2 cellular contexts compared by ENCODE assay signal in the genomic region with DNA sequence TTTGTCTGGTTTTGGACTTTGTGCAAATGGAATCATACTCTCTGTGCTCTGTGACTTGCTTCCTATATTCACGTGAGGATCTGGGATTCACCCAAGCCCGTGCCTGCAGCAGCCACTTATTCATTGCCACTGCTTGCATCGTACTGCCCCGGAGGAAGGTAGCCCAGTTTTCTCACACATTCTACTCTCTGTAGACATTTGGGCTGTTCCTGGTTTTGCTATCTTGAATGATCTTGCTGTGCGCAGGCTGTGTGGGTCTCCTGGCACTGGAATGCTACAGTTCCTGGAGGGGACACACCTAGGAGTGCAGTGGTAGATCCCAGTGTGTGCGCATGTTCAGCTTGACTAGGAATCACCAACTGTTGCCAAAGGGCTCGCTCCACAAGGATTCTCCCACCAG.
TF ChIP-seq lines count a peak whose summit lies in the region.

No MANE protein-coding gene starts in this region.

TF ChIP-seq in HepG2, 621 proteins besides CTCF, POLR2A, EP300 and RAD21 (continued from another document):
- TF ChIP-seq ZNF614 (CRISPR knock-in tag; IDR thresholded peaks at IDR 0.05; ENCODE audit: borderline replicate concordance) = no peak
- peak; percentile 75 for TF ChIP-seq BHLHE40 (IDR thresholded peaks at IDR 0.05; ENCODE audit: low read length)
- no peak for TF ChIP-seq ZBTB3 (CRISPR knock-in tag; IDR thresholded peaks at IDR 0.05; ENCODE audit: borderline replicate concordance, low read depth)

TF ChIP-seq in WTC11, 78 proteins besides CTCF, POLR2A, EP300 and RAD21:
- TF ChIP-seq, protein P1, sequence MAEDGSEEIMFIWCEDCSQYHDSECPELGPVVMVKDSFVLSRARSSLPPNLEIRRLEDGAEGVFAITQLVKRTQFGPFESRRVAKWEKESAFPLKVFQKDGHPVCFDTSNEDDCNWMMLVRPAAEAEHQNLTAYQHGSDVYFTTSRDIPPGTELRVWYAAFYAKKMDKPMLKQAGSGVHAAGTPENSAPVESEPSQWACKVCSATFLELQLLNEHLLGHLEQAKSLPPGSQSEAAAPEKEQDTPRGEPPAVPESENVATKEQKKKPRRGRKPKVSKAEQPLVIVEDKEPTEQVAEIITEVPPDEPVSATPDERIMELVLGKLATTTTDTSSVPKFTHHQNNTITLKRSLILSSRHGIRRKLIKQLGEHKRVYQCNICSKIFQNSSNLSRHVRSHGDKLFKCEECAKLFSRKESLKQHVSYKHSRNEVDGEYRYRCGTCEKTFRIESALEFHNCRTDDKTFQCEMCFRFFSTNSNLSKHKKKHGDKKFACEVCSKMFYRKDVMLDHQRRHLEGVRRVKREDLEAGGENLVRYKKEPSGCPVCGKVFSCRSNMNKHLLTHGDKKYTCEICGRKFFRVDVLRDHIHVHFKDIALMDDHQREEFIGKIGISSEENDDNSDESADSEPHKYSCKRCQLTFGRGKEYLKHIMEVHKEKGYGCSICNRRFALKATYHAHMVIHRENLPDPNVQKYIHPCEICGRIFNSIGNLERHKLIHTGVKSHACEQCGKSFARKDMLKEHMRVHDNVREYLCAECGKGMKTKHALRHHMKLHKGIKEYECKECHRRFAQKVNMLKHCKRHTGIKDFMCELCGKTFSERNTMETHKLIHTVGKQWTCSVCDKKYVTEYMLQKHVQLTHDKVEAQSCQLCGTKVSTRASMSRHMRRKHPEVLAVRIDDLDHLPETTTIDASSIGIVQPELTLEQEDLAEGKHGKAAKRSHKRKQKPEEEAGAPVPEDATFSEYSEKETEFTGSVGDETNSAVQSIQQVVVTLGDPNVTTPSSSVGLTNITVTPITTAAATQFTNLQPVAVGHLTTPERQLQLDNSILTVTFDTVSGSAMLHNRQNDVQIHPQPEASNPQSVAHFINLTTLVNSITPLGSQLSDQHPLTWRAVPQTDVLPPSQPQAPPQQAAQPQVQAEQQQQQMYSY (CRISPR knock-in tag; IDR thresholded peaks at IDR 0.05) = 0 out of 2 replicates have a peak, but pooled peaks have one; percentile 19
- TF ChIP-seq NR1H2 (CRISPR knock-in tag; IDR thresholded peaks at IDR 0.05) = no peak
- no peak for TF ChIP-seq TP53 (CRISPR knock-in tag; IDR thresholded peaks at IDR 0.05)
- TF ChIP-seq GABPB1 (CRISPR knock-in tag; IDR thresholded peaks at IDR 0.05) = peak; percentile 80
